In the genomic region with DNA sequence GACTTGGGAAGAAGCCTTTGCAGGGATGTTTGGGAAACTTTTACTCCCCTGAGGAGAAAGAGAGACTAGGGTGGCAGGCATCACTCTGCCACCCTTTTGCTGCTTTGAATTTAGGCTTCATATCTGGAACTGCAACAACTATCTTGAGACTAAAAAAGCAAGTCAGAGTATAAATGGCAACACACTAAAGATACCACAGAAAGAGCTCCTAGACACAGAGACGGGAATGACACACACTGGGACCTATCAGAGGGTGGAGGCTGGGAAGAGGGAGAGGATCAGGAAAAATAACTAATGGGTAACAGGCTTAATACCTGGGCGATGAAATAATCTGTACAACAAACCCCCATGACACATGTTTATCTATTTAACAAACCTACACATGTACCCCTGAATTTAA, we compare ENCODE assay signal across 18 cellular contexts.
DNase-seq lines count a peak whose midpoint lies in the region; ATAC-seq and TF ChIP-seq lines count a peak whose summit lies in the region.
"Had no signal": no experiment of that assay in that cellular context is flagged by ENCODE, and none has a peak within 500 bp of the region (broad histone marks: within the 10 kb centered on the region; RNA-seq: fewer than 3 reads in every experiment).

No MANE protein-coding gene starts in this region.

- peak overlapping the region; percentile 39 for H3K27ac Mint-ChIP-seq in activated naive CD4-positive, alpha-beta T cell treated with anti-CD3 and anti-CD28 coated beads for 36 hours
- H3K27ac Mint-ChIP-seq: B cell; CD4-positive, CD25-positive, alpha-beta regulatory T cell; CD8-positive, alpha-beta T cell; GM23338; H9 had no signal

- 50 to 56% methylated on average over 2 of the region's 2 CpGs for WGBS in heart right ventricle, 2 donors

- H3K4me1 ChIP-seq in heart right ventricle (peaks cover 0 to 40% (median 15%) of the 10 kb centered on the region in 9 donors), right atrium auricular region (peaks cover 0 to 30% of the 10 kb centered on the region in 2 donors)

- peak overlapping the region in 8 of 10 donors; percentile 17 to 66 (median 56) for H3K27ac ChIP-seq in heart right ventricle
- peak overlapping the region; percentile 2 to 74 for H3K27ac ChIP-seq in right atrium auricular region
- H3K27ac ChIP-seq: 22Rv1, BLaER1, C4-2B had no signal

- H3K27me3 ChIP-seq in heart right ventricle: no peaks in the 10 kb centered on the region
- H3K27me3 ChIP-seq in right atrium auricular region: no peaks in the 10 kb centered on the region
- H3K27me3 ChIP-seq: BLaER1 had no signal

- intact Hi-C loops in activated naive CD4-positive, alpha-beta T cell treated with anti-CD3 and anti-CD28 coated beads for 36 hours (cut with micrococcal nuclease): no loop called here
- intact Hi-C loops in heart right ventricle (cut with DNase I): no loop called here

- no peak for DNase-seq in activated naive CD4-positive, alpha-beta T cell treated with anti-CD3 and anti-CD28 coated beads for 36 hours
- DNase-seq in activated naive CD4-positive, alpha-beta T cell treated with anti-CD3 and anti-CD28 coated beads, Interleukin-2, amount 50 U/mL, for 16 hours: no peak
- DNase-seq in heart right ventricle (no peak), right atrium auricular region (ENCODE audit: low spot score) (no peak), EL (no peak), NCI-H146 treated with DMSO at 0.1 percent for 48 hours (lab: John Stamatoyannopoulos, UW; ENCODE audit: unreplicated experiment) (no peak)
- DNase-seq: CD4-positive, CD25-positive, alpha-beta regulatory T cell; CD8-positive, alpha-beta T cell; DMS 273 treated with DMSO at 0.1 percent for 48 hours; DMS79; GF-D8; H9 had no signal

- H3K4me3 ChIP-seq in heart right ventricle (peak overlapping the region in 1 of 10 donors; percentile 26), right atrium auricular region (no peak overlapping the region)
- H3K4me3 ChIP-seq: BLaER1, GM23338 had no signal

- peaks cover 8% of the 10 kb centered on the region for H3K27me3 Mint-ChIP-seq in activated naive CD4-positive, alpha-beta T cell treated with anti-CD3 and anti-CD28 coated beads for 36 hours (ENCODE audit: low read depth)
- H3K27me3 Mint-ChIP-seq: CD4-positive, CD25-positive, alpha-beta regulatory T cell had no signal

- H3K9me3 ChIP-seq in heart right ventricle (peaks cover 0 to 5% (median 0%) of the 10 kb centered on the region in 11 donors), right atrium auricular region (no peaks in the 10 kb centered on the region)
- H3K9me3 ChIP-seq: BLaER1 had no signal

- H3K4me1 Mint-ChIP-seq in activated naive CD4-positive, alpha-beta T cell treated with anti-CD3 and anti-CD28 coated beads for 36 hours (ENCODE audit: low read depth): no peaks in the 10 kb centered on the region
- H3K4me1 Mint-ChIP-seq: CD4-positive, CD25-positive, alpha-beta regulatory T cell; H9 had no signal

- TF ChIP-seq CTCF in heart right ventricle (IDR thresholded peaks at IDR 0.05) (no peak), right atrium auricular region (IDR thresholded peaks at IDR 0.05) (no peak)

- CTCF ChIA-PET in activated naive CD4-positive, alpha-beta T cell treated with anti-CD3 and anti-CD28 coated beads for 36 hours (lab: Charles Lee): no interaction called here

- H3K36me3 ChIP-seq in heart right ventricle (no peaks in the 10 kb centered on the region), right atrium auricular region (no peaks in the 10 kb centered on the region)
- H3K36me3 ChIP-seq: BLaER1 had no signal

- no peak overlapping the region for H3K4me3 Mint-ChIP-seq in activated naive CD4-positive, alpha-beta T cell treated with anti-CD3 and anti-CD28 coated beads for 36 hours
- H3K4me3 Mint-ChIP-seq: B cell; CD4-positive, CD25-positive, alpha-beta regulatory T cell; CD8-positive, alpha-beta T cell; GM23338; H9 had no signal

- H3K9me3 Mint-ChIP-seq in activated naive CD4-positive, alpha-beta T cell treated with anti-CD3 and anti-CD28 coated beads for 36 hours: no peaks in the 10 kb centered on the region
- H3K9me3 Mint-ChIP-seq: CD8-positive, alpha-beta T cell; GM23338 had no signal

- ATAC-seq in heart right ventricle: peak in 6 of 8 donors; percentile 63 to 84 (median 72)
- ATAC-seq: CD8-positive, alpha-beta T cell; GM23338; HCT116 had no signal

- H3K36me3 Mint-ChIP-seq in activated naive CD4-positive, alpha-beta T cell treated with anti-CD3 and anti-CD28 coated beads for 36 hours (ENCODE audit: low read depth): no peaks in the 10 kb centered on the region
- H3K36me3 Mint-ChIP-seq: CD4-positive, CD25-positive, alpha-beta regulatory T cell; CD8-positive, alpha-beta T cell had no signal
